8 cellular contexts compared by ENCODE assay signal in the genomic region with DNA sequence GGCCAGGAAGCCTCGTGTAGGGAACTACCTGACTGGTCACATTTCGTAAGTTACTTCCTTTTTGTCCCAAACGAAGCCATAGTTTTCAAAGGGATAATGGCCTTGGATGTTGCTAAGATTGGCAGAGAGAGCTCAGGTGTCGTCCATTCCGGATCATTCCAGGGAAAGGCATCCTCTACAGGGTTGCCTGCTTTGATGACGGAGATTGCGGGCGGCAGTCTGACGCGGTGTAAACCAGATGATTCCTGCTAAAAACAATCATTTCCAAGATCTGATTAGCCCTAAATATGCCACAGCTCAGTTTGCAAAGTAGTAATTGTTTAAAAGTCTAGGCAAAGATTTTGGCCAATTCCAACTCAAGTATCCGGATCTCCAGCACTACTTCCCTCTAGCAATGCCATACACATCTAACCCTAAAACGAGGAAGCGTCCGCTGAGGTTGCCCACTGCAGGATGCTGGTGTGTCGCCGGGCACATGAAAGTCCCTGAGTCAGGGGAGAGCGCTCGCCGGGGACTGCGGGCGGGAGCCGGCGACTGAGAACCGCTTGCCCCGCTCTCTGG. TPM values are rescaled to one million over a fixed set of nuclear protein-coding genes. Genes with fewer than 3 reads are reported as not detected.
DNase-seq lines count a peak whose midpoint lies in the region; ATAC-seq and TF ChIP-seq lines count a peak whose summit lies in the region.

No MANE protein-coding gene starts in this region.

- peak in 1 of 5 donors; percentile 13 for DNase-seq in heart left ventricle
- no peak for DNase-seq in cardiac septum (ENCODE audit: low spot score)
- DNase-seq in Peyer's patch: no peak
- DNase-seq in epithelial cell of proximal tubule (ENCODE audit: low read depth): no peak
- DNase-seq in osteocyte (ENCODE audit: extremely low spot score, unreplicated experiment): no peak
- DNase-seq in stimulated activated CD4-positive, alpha-beta T cell treated with anti-CD3 and anti-CD28 coated beads, Interleukin-2, amount 100 ng/mL, for 24 hours: no peak
- no peak for DNase-seq in LoVo (ENCODE audit: low spot score)

- H3K4me1 ChIP-seq in heart left ventricle (peaks cover 0 to 43% (median 14%) of the 10 kb centered on the region in 12 donors), Peyer's patch (peaks cover 0 to 20% (median 4%) of the 10 kb centered on the region in 4 donors)

- ATAC-seq in heart left ventricle: peak in 1 of 4 donors; percentile 5
- ATAC-seq in GM18907 (IDR thresholded peaks at IDR 0.05; ENCODE audit: unreplicated experiment): no peak

- TF ChIP-seq CTCF in heart left ventricle (IDR thresholded peaks at IDR 0.05) (no peak), Peyer's patch (IDR thresholded peaks at IDR 0.05) (no peak), epithelial cell of proximal tubule (conservative IDR thresholded peaks at IDR 0.05; ENCODE audit: low read depth, low read length) (no peak), osteocyte (IDR thresholded peaks at IDR 0.05) (no peak)

- H3K36me3 ChIP-seq in heart left ventricle: no peaks in the 10 kb centered on the region
- H3K36me3 ChIP-seq in Peyer's patch: no peaks in the 10 kb centered on the region

- peak overlapping the region; percentile 65 for H3K27ac Mint-ChIP-seq in osteocyte (ENCODE audit: unreplicated experiment)

- H3K4me3 ChIP-seq in heart left ventricle (peak overlapping the region; percentile 60 to 97 (median 78)), Peyer's patch (peak overlapping the region; percentile 86 to 99 (median 92)), epithelial cell of proximal tubule (ENCODE audit: low read depth, low read length) (peak overlapping the region; percentile 95)

- TF ChIP-seq POLR2A in heart left ventricle (IDR thresholded peaks at IDR 0.05): no peak
- TF ChIP-seq POLR2A in Peyer's patch (IDR thresholded peaks at IDR 0.05): no peak

- H3K4me3 Mint-ChIP-seq in osteocyte (ENCODE audit: unreplicated experiment): peak overlapping the region; percentile 82

- H3K9me3 Mint-ChIP-seq in osteocyte (ENCODE audit: unreplicated experiment): no peaks in the 10 kb centered on the region

- intact Hi-C loops in heart left ventricle (cut with DNase I): loop anchor here in 6 of 10 donors (5.0 to 10.0 kb wide), 7 partner anchors 38 to 143 kb away; no protein-coding TSS in a partner anchor
- intact Hi-C loops in cardiac septum (cut with DNase I): loop anchor here (5.0 kb wide), 2 partner anchors 33 to 92 kb away; no protein-coding TSS in a partner anchor

- no peaks in the 10 kb centered on the region for H3K27me3 Mint-ChIP-seq in osteocyte (ENCODE audit: unreplicated experiment)

- H3K27me3 ChIP-seq in heart left ventricle (no peaks in the 10 kb centered on the region), Peyer's patch (no peaks in the 10 kb centered on the region)

- 10 to 17% (median 14%) methylated on average over 24 to 25 of the region's 25 CpGs for WGBS in heart left ventricle, 4 donors

- H3K9me3 ChIP-seq in heart left ventricle: no peaks in the 10 kb centered on the region
- H3K9me3 ChIP-seq in Peyer's patch: no peaks in the 10 kb centered on the region

- peak overlapping the region; percentile 28 to 98 (median 94) for H3K27ac ChIP-seq in heart left ventricle
- H3K27ac ChIP-seq in Peyer's patch: peak overlapping the region; percentile 98 to 100 (median 99)

- H3K4me1 Mint-ChIP-seq in osteocyte (ENCODE audit: unreplicated experiment): peaks cover 43% of the 10 kb centered on the region

- H3K36me3 Mint-ChIP-seq in osteocyte (ENCODE audit: unreplicated experiment): peaks cover 5% of the 10 kb centered on the region

RNA-seq across cellular contexts. Expression of gene MALT1, which starts 0.6 kb away (rescaled TPM):
- 10 to 100 TPM in 7 of 9 donors, 1 to 10 TPM in 2; 9.3 to 18.3 (median 10.4) TPM for total RNA-seq in heart left ventricle
- polyA plus RNA-seq in heart left ventricle: 1 to 10 TPM; 5.4 to 6.4 TPM
- 12.8 TPM for total RNA-seq in cardiac septum
- 10 to 100 TPM; 25.7 to 34.7 (median 28.3) TPM for total RNA-seq in Peyer's patch
- total RNA-seq in epithelial cell of proximal tubule: 46.4 and 47.7 TPM in 2 replicates
- total RNA-seq in osteocyte: 28.1 and 28.8 TPM in 2 replicates

RNA-seq across cellular contexts. Expression of gene ALPK2, which starts 41.8 kb away (rescaled TPM):
- 100 to 1,000 TPM in 8 of 9 donors, 10 to 100 TPM in 1; 99.7 to 224 (median 159) TPM for total RNA-seq in heart left ventricle
- polyA plus RNA-seq in heart left ventricle: 10 to 100 TPM; 13.2 to 31.5 TPM
- 116 TPM for total RNA-seq in cardiac septum
- total RNA-seq in Peyer's patch: 1 to 10 TPM in 1 of 4 donors, under 1 TPM in 3; 0.38 to 3.3 (median 0.53) TPM
- total RNA-seq in epithelial cell of proximal tubule: 5.1 and 5.9 TPM in 2 replicates
- total RNA-seq in osteocyte: 54.9 and 61.2 TPM in 2 replicates
